Comparison of ENCODE assay signal across 8 cellular contexts in the genomic region with DNA sequence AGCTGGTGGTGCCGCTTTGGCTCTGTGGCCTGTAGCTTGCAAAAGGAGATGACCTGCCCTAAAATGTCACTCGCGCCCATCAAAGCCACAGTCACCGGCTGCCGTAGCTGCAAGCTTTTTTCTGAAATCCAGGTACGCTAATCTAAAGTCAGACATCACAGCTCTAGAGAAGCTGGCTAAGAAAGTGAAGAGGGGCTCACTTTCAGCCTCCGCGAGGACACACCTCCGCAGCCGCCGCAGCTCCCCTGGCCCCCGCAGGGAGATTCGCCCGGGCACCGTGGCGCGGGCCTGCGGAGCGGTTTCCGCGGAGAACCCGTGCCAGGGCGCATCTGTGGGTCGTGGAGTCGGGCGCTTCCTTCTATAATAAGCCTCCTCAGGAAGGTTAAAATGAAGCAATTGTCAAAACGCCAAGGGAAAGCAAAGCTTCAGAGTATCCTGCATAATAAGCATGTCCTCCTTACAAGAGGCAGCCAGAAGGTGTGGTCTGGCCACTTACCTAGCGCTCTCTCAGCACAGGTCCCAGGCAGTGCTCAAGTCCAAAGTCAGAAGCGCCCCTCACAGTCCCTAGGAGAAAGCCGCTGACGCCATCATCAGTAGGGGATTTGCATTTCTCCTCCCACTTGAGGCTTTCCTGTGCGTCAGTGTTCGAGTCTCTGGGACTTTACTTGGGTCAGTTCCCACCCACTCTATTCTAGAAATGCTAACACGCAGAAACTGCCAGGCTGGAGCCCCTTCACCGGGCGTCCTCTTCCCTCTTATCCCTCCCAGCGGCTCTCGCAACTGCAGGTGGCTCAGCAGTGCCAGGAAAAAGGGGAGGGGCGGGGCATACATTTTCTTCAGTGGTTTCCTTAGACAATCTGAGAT. TPM values are rescaled to one million over a fixed set of nuclear protein-coding genes. Genes with fewer than 3 reads are reported as not detected.
A peak's percentile ranks its signal among the peaks of the same experiment; 100 is the strongest.
DNase-seq lines count a peak whose midpoint lies in the region; ATAC-seq and TF ChIP-seq lines count a peak whose summit lies in the region.

A gene with protein sequence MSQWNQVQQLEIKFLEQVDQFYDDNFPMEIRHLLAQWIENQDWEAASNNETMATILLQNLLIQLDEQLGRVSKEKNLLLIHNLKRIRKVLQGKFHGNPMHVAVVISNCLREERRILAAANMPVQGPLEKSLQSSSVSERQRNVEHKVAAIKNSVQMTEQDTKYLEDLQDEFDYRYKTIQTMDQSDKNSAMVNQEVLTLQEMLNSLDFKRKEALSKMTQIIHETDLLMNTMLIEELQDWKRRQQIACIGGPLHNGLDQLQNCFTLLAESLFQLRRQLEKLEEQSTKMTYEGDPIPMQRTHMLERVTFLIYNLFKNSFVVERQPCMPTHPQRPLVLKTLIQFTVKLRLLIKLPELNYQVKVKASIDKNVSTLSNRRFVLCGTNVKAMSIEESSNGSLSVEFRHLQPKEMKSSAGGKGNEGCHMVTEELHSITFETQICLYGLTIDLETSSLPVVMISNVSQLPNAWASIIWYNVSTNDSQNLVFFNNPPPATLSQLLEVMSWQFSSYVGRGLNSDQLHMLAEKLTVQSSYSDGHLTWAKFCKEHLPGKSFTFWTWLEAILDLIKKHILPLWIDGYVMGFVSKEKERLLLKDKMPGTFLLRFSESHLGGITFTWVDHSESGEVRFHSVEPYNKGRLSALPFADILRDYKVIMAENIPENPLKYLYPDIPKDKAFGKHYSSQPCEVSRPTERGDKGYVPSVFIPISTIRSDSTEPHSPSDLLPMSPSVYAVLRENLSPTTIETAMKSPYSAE (minus strand): TSS at position 544 of the 864 bp plus-strand sequence. CDS start 2,791 bp downstream, outside the sequence.

- H3K27ac Mint-ChIP-seq in T-helper 1 cell treated with Interleukin-12 subunit alpha and Interleukin-12 subunit beta and Interleukin-4 antibody, amounts not matched to agents 30 μg/mL and 1 μg/mL, for 36 hours, result peak within 1 kb of the TSS; percentile 96

- H3K4me1 Mint-ChIP-seq in T-helper 1 cell treated with Interleukin-12 subunit alpha and Interleukin-12 subunit beta and Interleukin-4 antibody, amounts not matched to agents 30 μg/mL and 1 μg/mL, for 36 hours (ENCODE audit: low read depth), result peaks cover 63% of the 10 kb centered on the region

- no peak for TF ChIP-seq CTCF in AG04450 (IDR thresholded peaks at IDR 0.05; ENCODE audit: low read depth, low read length)

- no peaks in the 10 kb centered on the region for H3K9me3 Mint-ChIP-seq in T-helper 1 cell treated with Interleukin-12 subunit alpha and Interleukin-12 subunit beta and Interleukin-4 antibody, amounts not matched to agents 30 μg/mL and 1 μg/mL, for 36 hours

- H3K27me3 ChIP-seq in AG04450 (ENCODE audit: control insufficient read depth, insufficient read depth, low read length), result no peaks in the 10 kb centered on the region

- H3K27ac ChIP-seq in AG04450 (ENCODE audit: low read depth, low read length), result no peak within 1 kb of the TSS

- POLR2A ChIA-PET in AG04450 (lab: Yijun Ruan, JAX), result no interaction called here

- no peaks in the 10 kb centered on the region for H3K27me3 Mint-ChIP-seq in T-helper 1 cell treated with Interleukin-12 subunit alpha and Interleukin-12 subunit beta and Interleukin-4 antibody, amounts not matched to agents 30 μg/mL and 1 μg/mL, for 36 hours (ENCODE audit: low read depth)

- H3K4me3 ChIP-seq in AG04450 (ENCODE audit: low read depth, low read length) (peak within 1 kb of the TSS; percentile 58), iPS-18c (ENCODE audit: insufficient read depth, low read depth, low read length) (peak within 1 kb of the TSS; percentile 54)

- peak within 1 kb of the TSS; percentile 94 for H3K4me3 Mint-ChIP-seq in T-helper 1 cell treated with Interleukin-12 subunit alpha and Interleukin-12 subunit beta and Interleukin-4 antibody, amounts not matched to agents 30 μg/mL and 1 μg/mL, for 36 hours

- H3K9me3 ChIP-seq in AG04450 (ENCODE audit: control insufficient read depth, insufficient read depth, low read length) (no peaks in the 10 kb centered on the region), iPS-18c (ENCODE audit: control insufficient read depth, insufficient read depth, low read length) (no peaks in the 10 kb centered on the region)

- H3K36me3 Mint-ChIP-seq in T-helper 1 cell treated with Interleukin-12 subunit alpha and Interleukin-12 subunit beta and Interleukin-4 antibody, amounts not matched to agents 30 μg/mL and 1 μg/mL, for 36 hours (ENCODE audit: low read depth), result peaks cover 28% of the 10 kb centered on the region

- peak; percentile 69 for ATAC-seq in GM19025 (IDR thresholded peaks at IDR 0.05; ENCODE audit: low read depth, unreplicated experiment)
- peak; percentile 78 for ATAC-seq in HG03342 (IDR thresholded peaks at IDR 0.05; ENCODE audit: unreplicated experiment)

- CTCF ChIA-PET in AG04450 (lab: Charles Lee), result interaction anchor here (0.6 to 4.6 kb wide), 4 partner anchors 65 to 371 kb away, joined by 4 to 30 read pairs (median 4); no protein-coding TSS in a partner anchor

- no peak for DNase-seq in AG04450 (ENCODE audit: low read depth, low spot score)
- DNase-seq in amniotic epithelial cell (ENCODE audit: low read depth), result peak; percentile 29
- peak; percentile 60 for DNase-seq in stimulated activated CD4-positive, alpha-beta T cell treated with anti-CD3 and anti-CD28 coated beads, Interleukin-12 subunit alpha, Interleukin-12 subunit beta, amount 100 ng/mL, for 4 hours
- no peak for DNase-seq in SK-N-DZ (ENCODE audit: low spot score)

RNA-seq across cellular contexts. Expression of the gene that starts here (rescaled TPM):
- 0.88 and 1.3 TPM in 2 replicates for polyA plus RNA-seq in AG04450 (2011; rRNA removed)
- polyA minus RNA-seq in AG04450 (2011; rRNA and poly(A)+ RNA removed), result 0.69 and 0.87 TPM in 2 replicates
- polyA plus RNA-seq in SK-N-DZ (2014; cell fraction: cytosol; rRNA removed), result 0.42 and 0.83 TPM in 2 replicates
- polyA plus RNA-seq in SK-N-DZ (2014; cell fraction: nucleus; rRNA removed), result 0.18 and 3.7 TPM in 2 replicates

Comparison
In these comparisons a context has a peak if more than half of its experiments do, and no peak if none do; other contexts are left out.
1. DNase-seq: peak in amniotic epithelial cell (single experiment) and stimulated activated CD4-positive, alpha-beta T cell treated with anti-CD3 and anti-CD28 coated beads, Interleukin-12 subunit alpha, Interleukin-12 subunit beta, amount 100 ng/mL, for 4 hours (single experiment); none in AG04450 (single experiment) and SK-N-DZ (single experiment).